Comparison of ENCODE assay signal across 17 cellular contexts in genomic region chr1:6464915-6465314, GRCh38. TPM values are rescaled to one million over a fixed set of nuclear protein-coding genes. Genes with fewer than 3 reads are reported as not detected.
A peak's percentile ranks its signal among the peaks of the same experiment; 100 is the strongest.
DNase-seq lines count a peak whose midpoint lies in the region; ATAC-seq and TF ChIP-seq lines count a peak whose summit lies in the region.
"Had no signal": no experiment of that assay in that cellular context is flagged by ENCODE, and none has a peak within 500 bp of the region (broad histone marks: within the 10 kb centered on the region; RNA-seq: fewer than 3 reads in every experiment).

No MANE protein-coding gene starts in this region.

- H3K4me3 Mint-ChIP-seq in central memory CD8-positive, alpha-beta T cell = peak overlapping the region; percentile 81
- peak overlapping the region; percentile 97 for H3K4me3 Mint-ChIP-seq in stimulated activated effector memory CD8-positive, alpha-beta T cell treated with anti-CD3 and anti-CD28 coated beads, Interleukin-12 subunit alpha, Interleukin-12 subunit beta, amount 100 ng/mL, for 72 hours
- no peak overlapping the region for H3K4me3 Mint-ChIP-seq in glutamatergic neuron (ENCODE audit: unreplicated experiment)

- H3K27ac Mint-ChIP-seq in central memory CD8-positive, alpha-beta T cell (ENCODE audit: low read depth) = peak overlapping the region; percentile 50
- H3K27ac Mint-ChIP-seq in stimulated activated effector memory CD8-positive, alpha-beta T cell treated with anti-CD3 and anti-CD28 coated beads, Interleukin-12 subunit alpha, Interleukin-12 subunit beta, amount 100 ng/mL, for 72 hours = peak overlapping the region; percentile 92
- H3K27ac Mint-ChIP-seq in glutamatergic neuron (ENCODE audit: unreplicated experiment) = no peak overlapping the region

- H3K4me3 ChIP-seq in heart right ventricle (peak overlapping the region in 1 of 10 donors; percentile 50), vagina (peak overlapping the region in 1 of 2 donors; percentile 28)
- H3K4me3 ChIP-seq: coronary artery, gastrocnemius medialis, GM12878 had no signal

- TF ChIP-seq POLR2A in vagina (IDR thresholded peaks at IDR 0.05) = no peak

- H3K27me3 ChIP-seq in heart right ventricle (peaks cover 0 to 46% (median 16%) of the 10 kb centered on the region in 7 donors), vagina (no peaks in the 10 kb centered on the region)

- 87 to 96% methylated on average over 5 of the region's 5 CpGs for WGBS in heart right ventricle, 2 donors

- peaks cover 21% of the 10 kb centered on the region for H3K4me1 Mint-ChIP-seq in central memory CD8-positive, alpha-beta T cell
- H3K4me1 Mint-ChIP-seq in stimulated activated effector memory CD8-positive, alpha-beta T cell treated with anti-CD3 and anti-CD28 coated beads, Interleukin-12 subunit alpha, Interleukin-12 subunit beta, amount 100 ng/mL, for 72 hours = peaks cover 54% of the 10 kb centered on the region
- H3K4me1 Mint-ChIP-seq in glutamatergic neuron (ENCODE audit: low read depth, unreplicated experiment) = no peaks in the 10 kb centered on the region

- CTCF ChIA-PET in RWPE1 (lab: Yijun Ruan, JAX) = no interaction called here

- H3K36me3 Mint-ChIP-seq in central memory CD8-positive, alpha-beta T cell (ENCODE audit: insufficient read depth) = peaks cover 16% of the 10 kb centered on the region
- peaks cover 48% of the 10 kb centered on the region for H3K36me3 Mint-ChIP-seq in stimulated activated effector memory CD8-positive, alpha-beta T cell treated with anti-CD3 and anti-CD28 coated beads, Interleukin-12 subunit alpha, Interleukin-12 subunit beta, amount 100 ng/mL, for 72 hours
- H3K36me3 Mint-ChIP-seq in glutamatergic neuron (ENCODE audit: unreplicated experiment) = no peaks in the 10 kb centered on the region

- TF ChIP-seq CTCF in RWPE1 (conservative IDR thresholded peaks at IDR 0.05; ENCODE audit: low read depth) (no peak), glutamatergic neuron (IDR thresholded peaks at IDR 0.05; ENCODE audit: partially characterized antibody, unreplicated experiment) (no peak), heart right ventricle (IDR thresholded peaks at IDR 0.05) (no peak), vagina (IDR thresholded peaks at IDR 0.05) (no peak)

- H3K4me1 ChIP-seq in heart right ventricle (peaks cover 0 to 27% (median 14%) of the 10 kb centered on the region in 9 donors), vagina (peaks cover 10% of the 10 kb centered on the region)
- H3K4me1 ChIP-seq: gastrocnemius medialis had no signal

- H3K9me3 Mint-ChIP-seq in central memory CD8-positive, alpha-beta T cell = no peaks in the 10 kb centered on the region
- no peaks in the 10 kb centered on the region for H3K9me3 Mint-ChIP-seq in stimulated activated effector memory CD8-positive, alpha-beta T cell treated with anti-CD3 and anti-CD28 coated beads, Interleukin-12 subunit alpha, Interleukin-12 subunit beta, amount 100 ng/mL, for 72 hours
- peaks cover 3% of the 10 kb centered on the region for H3K9me3 Mint-ChIP-seq in glutamatergic neuron (ENCODE audit: unreplicated experiment)

- intact Hi-C loops in heart right ventricle (cut with DNase I) = loop anchor here in 1 of 10 donors (5.0 kb wide), 1 partner anchor 492 kb away; no protein-coding TSS in a partner anchor
- intact Hi-C loops in vagina (cut with DNase I) = no loop called here

- H3K9me3 ChIP-seq in heart right ventricle (no peaks in the 10 kb centered on the region), vagina (no peaks in the 10 kb centered on the region)
- H3K9me3 ChIP-seq: gastrocnemius medialis had no signal

- peak overlapping the region; percentile 52 for H3K27ac ChIP-seq in RWPE1
- no peak overlapping the region for H3K27ac ChIP-seq in heart right ventricle
- H3K27ac ChIP-seq in vagina = no peak overlapping the region
- H3K27ac ChIP-seq: coronary artery, epithelial cell of prostate, gastrocnemius medialis had no signal

- H3K27me3 Mint-ChIP-seq in central memory CD8-positive, alpha-beta T cell = peaks cover 12% of the 10 kb centered on the region
- peaks cover 15% of the 10 kb centered on the region for H3K27me3 Mint-ChIP-seq in glutamatergic neuron (ENCODE audit: unreplicated experiment)

- POLR2A ChIA-PET in RWPE1 (lab: Yijun Ruan, JAX; ENCODE audit: low non-redundant PET) = no interaction called here

- peak; percentile 26 for DNase-seq in activated naive CD4-positive, alpha-beta T cell treated with Interleukin-2 at 50 U/mL for 16 hours
- no peak for DNase-seq in activated naive CD4-positive, alpha-beta T cell treated with anti-CD3 and anti-CD28 coated beads, Interleukin-2, amount 50 U/mL, for 16 hours
- no peak for DNase-seq in RWPE1 (ENCODE audit: low spot score)
- DNase-seq in central memory CD8-positive, alpha-beta T cell (ENCODE audit: low spot score in 2 of 2) = no peak
- no peak for DNase-seq in stimulated activated effector memory CD8-positive, alpha-beta T cell treated with anti-CD3 and anti-CD28 coated beads, Interleukin-12 subunit alpha, Interleukin-12 subunit beta, amount 100 ng/mL, for 72 hours (ENCODE audit: low spot score in 2 of 2)
- DNase-seq in glutamatergic neuron = no peak
- no peak for DNase-seq in heart right ventricle
- DNase-seq in vagina (ENCODE audit: extremely low spot score in 2 of 2) = no peak
- DNase-seq: gastrocnemius medialis, GDM1, NCI-H1694, NCI-H446 treated with DMSO at 0.1 percent for 48 hours had no signal

- ATAC-seq in central memory CD8-positive, alpha-beta T cell (replicated peaks; ENCODE audit: extremely low read depth, poor library complexity, severe bottlenecking) = no peak
- no peak for ATAC-seq in stimulated activated effector memory CD8-positive, alpha-beta T cell treated with anti-CD3 and anti-CD28 coated beads, Interleukin-12 subunit alpha, Interleukin-12 subunit beta, amount 100 ng/mL, for 72 hours
- no peak for ATAC-seq in heart right ventricle
- ATAC-seq: gastrocnemius medialis had no signal

- H3K36me3 ChIP-seq in heart right ventricle (peaks cover 0 to 81% (median 8%) of the 10 kb centered on the region in 9 donors), vagina (peaks cover 0 to 16% of the 10 kb centered on the region in 2 donors)
- H3K36me3 ChIP-seq: gastrocnemius medialis had no signal

RNA-seq across cellular contexts. Expression of gene TNFRSF25, which starts 1.1 kb away (rescaled TPM):
- total RNA-seq in glutamatergic neuron (ENCODE audit: unreplicated experiment) (47.5 TPM), heart right ventricle (10 to 100 TPM in 2 of 10 donors, 1 to 10 TPM in 8; 4.0 to 12.0 (median 7.3) TPM), vagina (32.7 TPM)
- 10 to 100 TPM in 1 of 2 donors, 1 to 10 TPM in 1; 6.6 to 43.1 TPM for polyA plus RNA-seq in heart right ventricle

RNA-seq across cellular contexts. Expression of gene PLEKHG5, which starts 26.6 kb away (rescaled TPM):
- total RNA-seq in glutamatergic neuron (ENCODE audit: unreplicated experiment) = 53.0 TPM
- 10 to 100 TPM; 10.0 to 18.8 (median 15.3) TPM for total RNA-seq in heart right ventricle
- polyA plus RNA-seq in heart right ventricle = 10 to 100 TPM in 1 of 2 donors, 1 to 10 TPM in 1; 6.6 to 28.7 TPM
- total RNA-seq in vagina = 17.2 TPM

RNA-seq across cellular contexts. Expression of gene ESPN, which starts 40.3 kb away (rescaled TPM):
- total RNA-seq in glutamatergic neuron (ENCODE audit: unreplicated experiment) = 25.7 TPM
- under 1 TPM in 5 of 10 donors, not detected in 5; 0.17 to 0.51 (median 0.29) TPM for total RNA-seq in heart right ventricle
- under 1 TPM; 0.12 to 0.22 TPM for polyA plus RNA-seq in heart right ventricle
- total RNA-seq in vagina = 77.1 TPM

RNA-seq across cellular contexts. Expression of gene HES2, which starts 45.2 kb away (rescaled TPM):
- total RNA-seq in glutamatergic neuron (ENCODE audit: unreplicated experiment) (54.6 TPM), heart right ventricle (under 1 TPM in 1 of 10 donors, not detected in 9; 0.25 TPM), vagina (44.7 TPM)
- under 1 TPM in 1 of 2 donors, not detected in 1; 0.22 TPM for polyA plus RNA-seq in heart right ventricle
- total RNA-seq: Right ventricle myocardium superior, temporal lobe had no signal

Comparison
In these comparisons a context has a peak if more than half of its experiments do, and no peak if none do; other contexts are left out.
1. RNA of gene ESPN, which starts 40.3 kb away (total RNA-seq): 77.1 TPM in vagina (single experiment) and 25.7 TPM in glutamatergic neuron (single experiment); 0.17 to 0.51 TPM in heart right ventricle; every median in the first group is over 10 times any median in the second.